ENCODE assay signal across 9 cellular contexts in genomic region chrX:111244238-111244750, GRCh38. TPM values are rescaled to one million over a fixed set of nuclear protein-coding genes. Genes with fewer than 3 reads are reported as not detected.
DNase-seq lines count a peak whose midpoint lies in the region; FAIRE-seq and TF ChIP-seq lines count a peak whose summit lies in the region.
"Had no signal": no experiment of that assay in that cellular context is flagged by ENCODE, and none has a peak within 500 bp of the region (broad histone marks: within the 10 kb centered on the region; RNA-seq: fewer than 3 reads in every experiment).

No MANE protein-coding gene starts in this region.

- WGBS in hepatocyte (ENCODE audit: low lambda C conversion rate, missing lambda C conversion rate): 46% methylated on average over 2 of the region's 2 CpGs
- 34 to 50% methylated on average over 2 of the region's 2 CpGs for WGBS in lower leg skin, 2 donors

- FAIRE-seq in A204.1 (lab: Jason Lieb, UNC) (peak; percentile 62), RCC 7860 (lab: Jason Lieb, UNC) (no peak)

- no peaks in the 10 kb centered on the region for H3K9me3 ChIP-seq in hepatocyte (ENCODE audit: low read depth)

- no peak for TF ChIP-seq POLR2A in lower leg skin (IDR thresholded peaks at IDR 0.05)

- H2AFZ ChIP-seq in hepatocyte: no peak overlapping the region

- H3K27me3 ChIP-seq in hepatocyte: no peaks in the 10 kb centered on the region

- in situ Hi-C loops in GM13976 (cut with MboI; ENCODE audit: low sequenced_read_pairs, unreplicated experiment): loop anchor here (25.0 kb wide), 1 partner anchor 257 kb away; no protein-coding TSS in a partner anchor

- H3K4me1 ChIP-seq in hepatocyte (ENCODE audit: insufficient read depth): no peaks in the 10 kb centered on the region

- H3K4me3 ChIP-seq in hepatocyte: no peak overlapping the region
- no peak overlapping the region for H3K4me3 ChIP-seq in lower leg skin (ENCODE audit: low read depth, poor library complexity, severe bottlenecking)

- H3K4me2 ChIP-seq in hepatocyte: no peak overlapping the region

- H4K20me1 ChIP-seq in hepatocyte (ENCODE audit: insufficient read depth, poor library complexity, severe bottlenecking): no peaks in the 10 kb centered on the region

- intact Hi-C loops in lower leg skin (cut with DNase I; ENCODE audit: low total_unique reads): no loop called here

- TF ChIP-seq CTCF in GM13976 (IDR thresholded peaks at IDR 0.05; ENCODE audit: borderline replicate concordance, control extremely low read depth, extremely low read depth, insufficient read depth, missing control alignments) (peak; percentile 29), hepatocyte (IDR thresholded peaks at IDR 0.05; ENCODE audit: poor library complexity) (peak; percentile 84), lower leg skin (IDR thresholded peaks at IDR 0.05) (no peak)

- no peaks in the 10 kb centered on the region for H3K9me2 ChIP-seq in hepatocyte (replicated peaks; ENCODE audit: insufficient read depth)

- no peaks in the 10 kb centered on the region for H3K79me2 ChIP-seq in hepatocyte

- H3K36me3 ChIP-seq in hepatocyte (replicated peaks; ENCODE audit: insufficient read depth, low read depth): no peaks in the 10 kb centered on the region

- peak; percentile 34 for DNase-seq in GM13976 (ENCODE audit: low spot score)
- DNase-seq in RCC 7860 (ENCODE audit: low spot score): peak; percentile 48
- DNase-seq in hepatocyte (ENCODE audit: low spot score): peak; percentile 41
- no peak for DNase-seq in stimulated activated CD8-positive, alpha-beta memory T cell treated with anti-CD3 and anti-CD28 coated beads, Interleukin-4, amount 100 ng/mL, for 48 hours
- no peak for DNase-seq in MV-4-11 (lab: John Stamatoyannopoulos, UW)
- no peak for DNase-seq in NCI-H226
- DNase-seq in lower leg skin (ENCODE audit: low spot score in 2 of 2): no peak

- H3K27ac ChIP-seq in hepatocyte: no peak overlapping the region

RNA-seq across cellular contexts. Expression of gene CAPN6, which starts 26.0 kb away (rescaled TPM):
- total RNA-seq in hepatocyte: 24.4 and 25.8 TPM in 2 replicates
- 22.2 and 22.9 TPM in 2 replicates for polyA plus RNA-seq in hepatocyte
- under 1 TPM in 2 of 4 donors, not detected in 2; 0.34 to 0.88 TPM for total RNA-seq in lower leg skin
- total RNA-seq: naive thymus-derived CD8-positive, alpha-beta T cell had no signal
- polyA plus RNA-seq: naive thymus-derived CD8-positive, alpha-beta T cell had no signal

Comparison
In these comparisons a context has a peak if more than half of its experiments do, and no peak if none do; other contexts are left out.
1. DNase-seq: peak in GM13976 (single experiment), RCC 7860 (single experiment) and hepatocyte (single experiment); none in stimulated activated CD8-positive, alpha-beta memory T cell treated with anti-CD3 and anti-CD28 coated beads, Interleukin-4, amount 100 ng/mL, for 48 hours (single experiment), MV-4-11 (single experiment), NCI-H226 (single experiment) and lower leg skin (0 of 2).
2. CTCF ChIP-seq: peak in GM13976 (single experiment) and hepatocyte (single experiment); none in lower leg skin (0 of 3).
3. RNA of gene CAPN6, which starts 26.0 kb away (total RNA-seq): 24.4 to 25.8 TPM in hepatocyte; 0.34 to 0.88 TPM in lower leg skin; every median in the first group is over 10 times any median in the second.